13 cellular contexts compared by ENCODE assay signal in the genomic region with DNA sequence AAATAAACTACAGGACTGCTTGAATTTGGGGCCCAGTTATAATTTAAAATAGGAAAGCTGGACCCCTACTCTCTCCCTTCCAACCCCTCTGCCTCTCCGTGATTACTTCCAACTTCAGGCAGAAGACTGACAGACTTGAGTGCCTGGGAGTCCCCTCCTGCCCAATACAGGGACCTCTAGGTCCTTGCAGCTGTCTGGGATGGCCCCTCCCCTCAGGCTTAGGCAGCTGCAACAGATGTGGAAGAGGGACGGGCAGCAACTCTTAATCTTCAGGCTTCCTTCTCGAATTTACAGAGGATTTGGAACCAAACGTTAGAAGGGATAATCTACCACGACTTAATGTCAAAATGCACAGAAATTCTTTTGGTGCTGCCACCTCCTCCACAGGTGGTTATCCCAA. TPM values are rescaled to one million over a fixed set of nuclear protein-coding genes. Genes with fewer than 3 reads are reported as not detected.
A peak's percentile ranks its signal among the peaks of the same experiment; 100 is the strongest.
DNase-seq lines count a peak whose midpoint lies in the region; ATAC-seq and TF ChIP-seq lines count a peak whose summit lies in the region.
"Had no signal": no experiment of that assay in that cellular context is flagged by ENCODE, and none has a peak within 500 bp of the region (broad histone marks: within the 10 kb centered on the region; RNA-seq: fewer than 3 reads in every experiment).

No MANE protein-coding gene starts in this region.

- peaks cover 40 to 44% of the 10 kb centered on the region in 2 donors for H3K4me1 Mint-ChIP-seq in natural killer cell treated with Interleukin-12 subunit alpha and Interleukin-12 subunit beta and Interleukin-15 and Interleukin-18, amount 100 ng/mL, for 72 hours (ENCODE audit: low read depth in 2 of 2)

- H3K36me3 ChIP-seq in right atrium auricular region = peaks cover 17% of the 10 kb centered on the region
- peaks cover 0 to 19% of the 10 kb centered on the region in 2 donors for H3K36me3 ChIP-seq in vagina
- H3K36me3 ChIP-seq in transverse colon = no peaks in the 10 kb centered on the region

- TF ChIP-seq CTCF in right atrium auricular region (IDR thresholded peaks at IDR 0.05) (no peak), vagina (IDR thresholded peaks at IDR 0.05) (no peak), transverse colon (IDR thresholded peaks at IDR 0.05) (no peak)

- H3K27ac ChIP-seq in right atrium auricular region = peak overlapping the region; percentile 95
- peak overlapping the region; percentile 90 for H3K27ac ChIP-seq in cingulate gyrus (ENCODE audit: low read depth, low read length)
- H3K27ac ChIP-seq in vagina = peak overlapping the region; percentile 41
- H3K27ac ChIP-seq in transverse colon = peak overlapping the region in 2 of 4 donors; percentile 18 to 33

- H3K9me3 Mint-ChIP-seq in natural killer cell treated with Interleukin-12 subunit alpha and Interleukin-12 subunit beta and Interleukin-15 and Interleukin-18, amount 100 ng/mL, for 72 hours = no peaks in the 10 kb centered on the region

- ATAC-seq in left cardiac atrium (no peak), GM21723 (IDR thresholded peaks at IDR 0.05; ENCODE audit: unreplicated experiment) (no peak), GM21390 (IDR thresholded peaks at IDR 0.05; ENCODE audit: unreplicated experiment) (no peak)
- no peak for ATAC-seq in natural killer cell treated with Interleukin-12 subunit alpha and Interleukin-12 subunit beta and Interleukin-15 and Interleukin-18, amount 100 ng/mL, for 72 hours
- ATAC-seq: Panc1; stimulated activated naive CD8-positive, alpha-beta T cell treated with anti-CD3 and anti-CD28 coated beads, Interleukin-15, Interleukin-2, amounts not matched to agents 100 U/mL and 50 U/mL, for 24 hours had no signal

- TF ChIP-seq POLR2A in vagina (IDR thresholded peaks at IDR 0.05) (no peak), transverse colon (IDR thresholded peaks at IDR 0.05) (no peak)

- no peak for TF ChIP-seq EP300 in transverse colon (IDR thresholded peaks at IDR 0.05; ENCODE audit: low read depth)

- H3K4me3 Mint-ChIP-seq in natural killer cell treated with Interleukin-12 subunit alpha and Interleukin-12 subunit beta and Interleukin-15 and Interleukin-18, amount 100 ng/mL, for 72 hours = no peak overlapping the region

- intact Hi-C loops in left cardiac atrium (cut with DNase I) = loop anchor here in 1 of 2 donors (5.0 kb wide), 1 partner anchor 40 kb away; no protein-coding TSS in a partner anchor
- intact Hi-C loops in vagina (cut with DNase I) = loop anchor here (5.0 to 10.0 kb wide), 2 partner anchors 47 to 100 kb away; no protein-coding TSS in a partner anchor
- intact Hi-C loops in transverse colon (cut with DNase I; ENCODE audit: low total_unique reads) = no loop called here

- H3K36me3 Mint-ChIP-seq in natural killer cell treated with Interleukin-12 subunit alpha and Interleukin-12 subunit beta and Interleukin-15 and Interleukin-18, amount 100 ng/mL, for 72 hours = peaks cover under 1% of the 10 kb centered on the region

- WGBS in transverse colon (ENCODE audit: low coverage in 1 of 2), 2 donors = 61 to 65% methylated on average over 5 of the region's 5 CpGs

- H3K4me3 ChIP-seq in right atrium auricular region (no peak overlapping the region), vagina (no peak overlapping the region), transverse colon (no peak overlapping the region)
- H3K4me3 ChIP-seq: lung had no signal

- no peaks in the 10 kb centered on the region for H3K27me3 Mint-ChIP-seq in natural killer cell treated with Interleukin-12 subunit alpha and Interleukin-12 subunit beta and Interleukin-15 and Interleukin-18, amount 100 ng/mL, for 72 hours

- DNase-seq in right atrium auricular region (ENCODE audit: low spot score) = peak; percentile 42
- no peak for DNase-seq in left cardiac atrium
- DNase-seq in natural killer cell treated with Interleukin-12 subunit alpha and Interleukin-12 subunit beta and Interleukin-15 and Interleukin-18, amount 100 ng/mL, for 72 hours (ENCODE audit: low spot score) = no peak
- DNase-seq in vagina (ENCODE audit: extremely low spot score in 2 of 2) = no peak
- no peak for DNase-seq in transverse colon
- DNase-seq: COR-L47; NCI-H187; stimulated activated naive CD8-positive, alpha-beta T cell treated with anti-CD3 and anti-CD28 coated beads, Interleukin-15, Interleukin-2, amounts not matched to agents 100 U/mL and 50 U/mL, for 24 hours had no signal

- in situ Hi-C loops in transverse colon (cut with MboI; ENCODE audit: low pct_ligation_motif_present in 1 of 4, low pct_unique_long_range_greater_than_20kb in 1 of 4, low sequenced_read_pairs in 3 of 4) = no loop called here

- no peaks in the 10 kb centered on the region for H3K27me3 ChIP-seq in right atrium auricular region
- no peaks in the 10 kb centered on the region for H3K27me3 ChIP-seq in vagina
- no peaks in the 10 kb centered on the region for H3K27me3 ChIP-seq in transverse colon

- peak overlapping the region; percentile 65 to 84 for H3K27ac Mint-ChIP-seq in natural killer cell treated with Interleukin-12 subunit alpha and Interleukin-12 subunit beta and Interleukin-15 and Interleukin-18, amount 100 ng/mL, for 72 hours

- H3K9me3 ChIP-seq in right atrium auricular region = no peaks in the 10 kb centered on the region
- H3K9me3 ChIP-seq in vagina = no peaks in the 10 kb centered on the region
- H3K9me3 ChIP-seq in transverse colon = no peaks in the 10 kb centered on the region

- H3K4me1 ChIP-seq in right atrium auricular region (peaks cover 6 to 64% of the 10 kb centered on the region in 2 donors), vagina (peaks cover 63% of the 10 kb centered on the region), transverse colon (peaks cover 17 to 57% (median 40%) of the 10 kb centered on the region in 4 donors)

RNA-seq across cellular contexts. Expression of gene PEA15, which starts 2.6 kb away (rescaled TPM):
- total RNA-seq in right atrium auricular region (100 to 1,000 TPM in 1 of 2 donors, 10 to 100 TPM in 1; 69.2 to 144 TPM), left cardiac atrium (100 to 1,000 TPM; 188 to 189 TPM), vagina (89.1 TPM), transverse colon (10 to 100 TPM; 25.8 to 92.5 (median 27.3) TPM)
- 10 to 100 TPM; 55.7 to 63.3 TPM for total RNA-seq in natural killer cell treated with Interleukin-12 subunit alpha and Interleukin-12 subunit beta and Interleukin-15 and Interleukin-18, amount 100 ng/mL, for 72 hours

RNA-seq across cellular contexts. Expression of gene CASQ1, which starts 17.4 kb away (rescaled TPM):
- total RNA-seq in right atrium auricular region (10 to 100 TPM; 10.1 to 32.3 TPM), left cardiac atrium (10 to 100 TPM; 10.5 to 21.8 TPM), vagina (not detected), transverse colon (under 1 TPM in 2 of 4 donors, not detected in 2; 0.55 to 0.95 TPM)
- total RNA-seq in natural killer cell treated with Interleukin-12 subunit alpha and Interleukin-12 subunit beta and Interleukin-15 and Interleukin-18, amount 100 ng/mL, for 72 hours = not detected

RNA-seq across cellular contexts. Expression of gene DCAF8, which starts 54.6 kb away (rescaled TPM):
- 100 to 1,000 TPM; 103 to 121 TPM for total RNA-seq in right atrium auricular region
- 100 to 1,000 TPM in 1 of 2 donors, 10 to 100 TPM in 1; 98.5 to 121 TPM for total RNA-seq in left cardiac atrium
- 100 to 1,000 TPM in 1 of 2 donors, 10 to 100 TPM in 1; 86.3 to 115 TPM for total RNA-seq in natural killer cell treated with Interleukin-12 subunit alpha and Interleukin-12 subunit beta and Interleukin-15 and Interleukin-18, amount 100 ng/mL, for 72 hours
- total RNA-seq in vagina = 145 TPM
- 100 to 1,000 TPM; 128 to 279 (median 137) TPM for total RNA-seq in transverse colon

RNA-seq across cellular contexts. Expression of gene ATP1A4, which starts 56.3 kb away (rescaled TPM):
- total RNA-seq in right atrium auricular region (not detected), left cardiac atrium (under 1 TPM in 1 of 2 donors, not detected in 1; 0.13 TPM), vagina (not detected), transverse colon (under 1 TPM in 1 of 4 donors, not detected in 3; 0.20 TPM)
- total RNA-seq in natural killer cell treated with Interleukin-12 subunit alpha and Interleukin-12 subunit beta and Interleukin-15 and Interleukin-18, amount 100 ng/mL, for 72 hours = not detected
